In genomic region chr2:11953258-11953657, GRCh38 we compare ENCODE assay signal across 20 cellular contexts.
"Had no signal": no experiment of that assay in that cellular context is flagged by ENCODE, and none has a peak within 500 bp of the region (broad histone marks: within the 10 kb centered on the region; RNA-seq: fewer than 3 reads in every experiment).

No MANE protein-coding gene starts in this region.

- H3K4me1 ChIP-seq: SJSA1 had no signal

- H3K4me3 ChIP-seq: SJSA1, SK-N-MC had no signal

- H3K9me3 ChIP-seq: SJSA1 had no signal

- DNase-seq: KBM-7, MV-4-11, NCI-H1092, NCI-H1105 treated with DMSO at 0.1 percent for 48 hours, NCI-H1417 treated with DMSO at 0.1 percent for 48 hours, NCI-H146, NCI-H1930, NCI-H2081 treated with DMSO at 0.1 percent for 48 hours, NCI-H2171, NCI-H226, NCI-H446, NCI-H510A, NCI-H524 treated with DMSO at 0.1 percent for 48 hours, NCI-H774, Right ventricle myocardium superior, RPMI8226, SIG-M5, T-cell had no signal

- H3K27ac ChIP-seq: SJSA1, SK-N-MC had no signal

- H3K36me3 ChIP-seq: SJSA1 had no signal

- ATAC-seq: T-cell had no signal
